1 cellular context compared by ENCODE assay signal in the genomic region with DNA sequence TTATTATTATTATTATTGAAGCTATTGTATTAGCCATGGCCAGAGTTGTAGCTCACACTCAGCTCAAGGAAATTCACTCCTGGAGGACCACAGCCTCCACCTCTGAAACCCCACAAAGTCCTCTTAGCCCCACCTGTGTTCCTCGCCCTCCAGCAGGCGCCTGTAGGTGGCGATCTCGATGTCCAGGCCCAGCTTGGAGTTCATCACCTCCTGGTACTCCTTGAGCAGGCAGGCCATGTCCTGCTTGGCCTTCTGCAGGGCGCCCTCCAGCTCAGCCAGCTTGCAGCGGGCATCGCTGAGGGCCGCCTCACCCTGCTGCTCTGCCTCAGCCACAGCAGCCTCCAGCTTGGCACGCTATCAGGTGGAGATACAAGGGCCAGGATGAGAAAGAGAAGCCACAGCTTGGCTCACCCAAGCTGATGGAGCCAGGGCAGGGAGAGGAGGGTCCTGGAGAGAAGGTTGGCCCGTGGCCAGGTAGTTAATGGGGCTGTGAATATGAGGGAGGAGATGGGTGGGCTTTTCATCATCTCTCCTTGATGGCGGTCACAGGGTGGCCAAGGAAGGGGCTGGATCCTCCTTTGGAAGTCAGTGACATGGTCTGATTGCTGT.
TF ChIP-seq lines count a peak whose summit lies in the region.

No MANE protein-coding gene starts in this region.

TF ChIP-seq in K562, 482 proteins besides CTCF, POLR2A, EP300 and RAD21:
- TF ChIP-seq DEAF1 (CRISPR knock-in tag; IDR thresholded peaks at IDR 0.05) (no peak), KAT2B (IDR thresholded peaks at IDR 0.05; ENCODE audit: low read depth, low read length) (no peak)
